9 cellular contexts compared by ENCODE assay signal in the genomic region with DNA sequence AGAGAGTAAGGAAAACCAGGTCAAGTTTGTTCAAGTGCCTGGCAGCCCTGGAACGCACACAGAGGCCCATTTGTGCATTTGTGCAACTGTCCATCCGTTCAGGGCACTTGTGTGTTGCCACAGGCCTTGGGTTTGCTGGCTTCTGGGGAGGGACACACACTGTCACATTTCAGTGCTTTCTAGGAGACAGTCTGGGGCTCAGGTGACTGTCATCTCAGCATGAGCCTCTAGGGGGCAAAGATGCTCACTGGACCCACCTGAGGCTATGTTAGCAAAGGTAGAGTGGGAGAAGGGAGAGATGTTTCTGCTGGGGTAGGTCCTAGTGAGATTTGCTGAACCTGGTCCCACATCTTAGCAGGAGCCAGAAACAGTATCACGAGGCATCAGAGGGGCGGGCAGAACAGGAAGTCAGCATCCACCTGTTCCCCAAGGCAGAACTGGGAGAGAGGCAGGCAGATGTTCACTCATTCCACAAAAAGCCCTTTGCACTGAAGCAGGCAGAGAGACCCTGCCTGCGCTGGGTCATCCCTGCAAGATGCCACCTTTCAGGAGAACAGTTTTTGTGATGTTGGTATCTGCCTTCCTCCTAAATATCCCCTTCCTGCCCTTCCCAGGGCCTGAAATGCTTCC. TPM values are rescaled to one million over a fixed set of nuclear protein-coding genes. Genes with fewer than 3 reads are reported as not detected.
DNase-seq lines count a peak whose midpoint lies in the region; ATAC-seq and TF ChIP-seq lines count a peak whose summit lies in the region.
"Had no signal": no experiment of that assay in that cellular context is flagged by ENCODE, and none has a peak within 500 bp of the region (broad histone marks: within the 10 kb centered on the region; RNA-seq: fewer than 3 reads in every experiment).

No MANE protein-coding gene starts in this region.

- TF ChIP-seq RAD21 in liver (IDR thresholded peaks at IDR 0.05) = peak; percentile 81 to 88

- no peak overlapping the region for H3K9ac ChIP-seq in liver (ENCODE audit: low read depth in 1 of 2, low read length in 2 of 2)

- DNase-seq in ELR (ENCODE audit: low read depth) (peak; percentile 32), T-helper 17 cell (peak in 2 of 3 donors; percentile 32 to 42), superior temporal gyrus (ENCODE audit: extremely low spot score) (peak; percentile 70), HPDE6-E6E7 (ENCODE audit: extremely low spot score) (no peak)

- H3K27me3 Mint-ChIP-seq in T-helper 17 cell (no peaks in the 10 kb centered on the region), brain (peaks cover 7% of the 10 kb centered on the region)
- H3K27me3 Mint-ChIP-seq: IgD-negative memory B cell had no signal

- no peaks in the 10 kb centered on the region for H3K27me3 ChIP-seq in liver (ENCODE audit: control insufficient read depth in 4 of 4, insufficient read depth in 4 of 4, low read length in 3 of 4)

- WGBS in liver = 48% methylated on average over 5 of the region's 5 CpGs

- H3K27ac ChIP-seq in liver (ENCODE audit: low read depth in 1 of 2, low read length in 2 of 2) = no peak overlapping the region

- peaks cover 0 to 2% (median 0%) of the 10 kb centered on the region in 4 donors for H3K36me3 ChIP-seq in liver (ENCODE audit: control insufficient read depth in 4 of 4, insufficient read depth in 3 of 4, low read depth in 1 of 4, low read length in 3 of 4)

- no peak overlapping the region for H3K4me3 ChIP-seq in liver (ENCODE audit: low read depth in 1 of 3, low read length in 3 of 3)

- H3K4me1 Mint-ChIP-seq in T-helper 17 cell (peaks cover 7% of the 10 kb centered on the region), brain (peaks cover 94% of the 10 kb centered on the region)

- ATAC-seq in HG03432 (IDR thresholded peaks at IDR 0.05; ENCODE audit: unreplicated experiment) (peak; percentile 47), T-helper 17 cell (peak; percentile 97), GM21786 (IDR thresholded peaks at IDR 0.05; ENCODE audit: unreplicated experiment) (no peak)

- H3K4me3 Mint-ChIP-seq in T-helper 17 cell (no peak overlapping the region), brain (peak overlapping the region; percentile 22 to 47 (median 38))

- TF ChIP-seq CTCF in brain (conservative IDR thresholded peaks at IDR 0.05) = peak; percentile 43 to 68
- peak; percentile 75 for TF ChIP-seq CTCF in liver (IDR thresholded peaks at IDR 0.05; ENCODE audit: low read depth, low read length, missing input control)

- H3K9me3 ChIP-seq in T-helper 17 cell (ENCODE audit: control insufficient read depth, low read length, poor library complexity, severe bottlenecking) (no peaks in the 10 kb centered on the region), liver (ENCODE audit: control insufficient read depth in 4 of 4, low read length in 3 of 4) (no peaks in the 10 kb centered on the region)

- H3K4me1 ChIP-seq in liver (ENCODE audit: control insufficient read depth in 4 of 4, insufficient read depth in 4 of 4, low read length in 3 of 4) = peaks cover 0 to 4% (median 0%) of the 10 kb centered on the region in 4 donors

- H3K9me3 Mint-ChIP-seq in brain = no peaks in the 10 kb centered on the region
- H3K9me3 Mint-ChIP-seq: IgD-negative memory B cell had no signal

- no peak overlapping the region for H3K27ac Mint-ChIP-seq in T-helper 17 cell
- H3K27ac Mint-ChIP-seq in brain = peak overlapping the region; percentile 17 to 96 (median 70)
- H3K27ac Mint-ChIP-seq: IgD-negative memory B cell had no signal

- H3K36me3 Mint-ChIP-seq in T-helper 17 cell (ENCODE audit: low read depth) (no peaks in the 10 kb centered on the region), brain (no peaks in the 10 kb centered on the region)
- H3K36me3 Mint-ChIP-seq: IgD-negative memory B cell had no signal

TF ChIP-seq in liver, 16 proteins besides CTCF, POLR2A, EP300 and RAD21:
- TF ChIP-seq FOXA2 (IDR thresholded peaks at IDR 0.05) (no peak), JUND (IDR thresholded peaks at IDR 0.05) (no peak), HNF4A (conservative IDR thresholded peaks at IDR 0.05) (no peak), FOXA1 (IDR thresholded peaks at IDR 0.05) (no peak), HNF4G (IDR thresholded peaks at IDR 0.05) (no peak), EGR1 (IDR thresholded peaks at IDR 0.05; ENCODE audit: low read depth in 2 of 2) (no peak), TAF1 (conservative IDR thresholded peaks at IDR 0.05) (no peak), YY1 (IDR thresholded peaks at IDR 0.05) (no peak), MAX (IDR thresholded peaks at IDR 0.05) (no peak), SP1 (IDR thresholded peaks at IDR 0.05) (no peak), RXRA (IDR thresholded peaks at IDR 0.05) (no peak), REST (IDR thresholded peaks at IDR 0.05) (no peak)
- TF ChIP-seq, protein P1, sequence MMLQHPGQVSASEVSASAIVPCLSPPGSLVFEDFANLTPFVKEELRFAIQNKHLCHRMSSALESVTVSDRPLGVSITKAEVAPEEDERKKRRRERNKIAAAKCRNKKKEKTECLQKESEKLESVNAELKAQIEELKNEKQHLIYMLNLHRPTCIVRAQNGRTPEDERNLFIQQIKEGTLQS (IDR thresholded peaks at IDR 0.05) = no peak

RNA-seq across cellular contexts. Expression of gene RAI1, which starts 48.5 kb away (rescaled TPM):
- total RNA-seq in T-helper 17 cell (10 to 100 TPM; 18.4 to 18.6 TPM), liver (1 to 10 TPM; 5.8 to 7.6 TPM)
- polyA plus RNA-seq in brain (ENCODE audit: insufficient read depth, low read depth, low replicate concordance) (22.1 TPM), liver (1 to 10 TPM in 1 of 2 donors, under 1 TPM in 1; 0.57 to 4.7 TPM)
